Comparison of ENCODE assay signal across 8 cellular contexts in the genomic region with DNA sequence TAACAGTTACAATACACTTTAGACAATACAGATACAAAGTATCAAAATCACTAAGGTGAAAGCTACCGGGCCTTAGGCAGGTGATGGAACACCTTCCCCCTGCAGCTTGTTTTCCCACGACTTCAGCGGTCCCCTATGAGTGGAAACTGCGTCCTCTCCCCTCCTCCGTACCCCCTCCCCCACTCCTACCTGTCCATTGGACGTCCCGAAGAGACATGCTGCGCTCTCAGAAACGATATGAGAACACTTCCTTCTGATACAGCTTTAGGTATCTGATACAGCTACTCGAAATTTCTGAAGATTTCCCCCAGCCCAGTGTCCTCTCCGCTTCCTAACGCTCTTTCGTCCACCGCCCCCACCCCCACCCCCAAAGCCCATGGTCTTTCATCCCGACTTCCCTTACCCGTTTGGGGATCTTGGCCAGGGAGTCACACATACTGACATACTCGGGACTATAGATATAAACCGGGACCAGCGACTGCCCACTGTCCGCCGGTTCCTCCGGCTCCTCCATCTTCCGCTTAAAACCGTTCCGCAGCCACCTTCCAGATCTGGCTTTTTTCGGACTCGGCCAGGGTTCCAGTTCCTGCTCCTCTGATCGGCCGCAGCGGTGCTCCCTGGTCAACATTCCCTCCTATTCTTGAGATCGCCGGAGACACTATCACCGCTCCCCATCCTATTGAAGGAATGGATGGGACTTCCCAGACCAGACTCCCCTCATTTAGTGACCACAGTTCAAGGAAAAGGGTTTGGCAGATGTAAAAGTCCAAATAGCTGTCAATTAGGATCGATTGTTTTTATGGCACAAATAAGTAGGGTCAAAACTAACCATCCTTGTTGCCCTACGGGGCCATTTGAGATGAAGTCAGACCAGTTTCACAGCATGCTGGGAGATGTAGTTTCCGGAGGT. TPM values are rescaled to one million over a fixed set of nuclear protein-coding genes. Genes with fewer than 3 reads are reported as not detected.
DNase-seq lines count a peak whose midpoint lies in the region; ATAC-seq and TF ChIP-seq lines count a peak whose summit lies in the region.

A gene (minus strand): TSS at position 596 of the 910 bp plus-strand sequence. CDS start 82 bp downstream, at position 514.

- intact Hi-C loops in lower lobe of right lung (cut with DNase I) = no loop called here

- H3K4me1 ChIP-seq in lower lobe of right lung = peaks cover 6% of the 10 kb centered on the region

- peak; percentile 98 for ATAC-seq in GM19452 (IDR thresholded peaks at IDR 0.05; ENCODE audit: unreplicated experiment)
- ATAC-seq in HG03558 (IDR thresholded peaks at IDR 0.05; ENCODE audit: extremely low read depth, unreplicated experiment) = peak; percentile 88
- peak; percentile 89 to 95 for ATAC-seq in lower lobe of right lung

- H3K4me3 ChIP-seq in lower lobe of right lung = peak within 1 kb of the TSS; percentile 65

- no peaks in the 10 kb centered on the region for H3K9me3 ChIP-seq in lower lobe of right lung

- TF ChIP-seq CTCF in lower lobe of right lung (IDR thresholded peaks at IDR 0.05) = no peak

- H3K27me3 ChIP-seq in lower lobe of right lung (ENCODE audit: low read depth) = no peaks in the 10 kb centered on the region

- H3K36me3 ChIP-seq in lower lobe of right lung = peaks cover 20% of the 10 kb centered on the region

- DNase-seq in COLO668 (lab: John Stamatoyannopoulos, UW; ENCODE audit: unreplicated experiment) (peak; percentile 75), NCI-H526 (lab: John Stamatoyannopoulos, UW) (peak; percentile 74 to 76), lower lobe of right lung (peak; percentile 75)
- peak; percentile 24 for DNase-seq in activated CD4-positive, alpha-beta T cell treated with anti-CD3 and anti-CD28 coated beads, Interleukin-2, amount 50 U/mL, for 1 hour
- peak; percentile 9 for DNase-seq in effector CD4-positive, alpha-beta T cell
- DNase-seq in stimulated activated CD8-positive, alpha-beta memory T cell treated with anti-CD3 and anti-CD28 coated beads, Interleukin-12 subunit alpha, Interleukin-12 subunit beta, amount 100 ng/mL, for 24 hours (ENCODE audit: extremely low read depth) = peak; percentile 7

- H3K27ac ChIP-seq in lower lobe of right lung = peak within 1 kb of the TSS; percentile 73

RNA-seq across cellular contexts. Expression of the gene that starts here (rescaled TPM):
- 26.9 TPM for total RNA-seq in lower lobe of right lung

Comparison
In these comparisons a context has a peak if more than half of its experiments do, and no peak if none do; other contexts are left out.
1. Peak in every context shown above with its lines: DNase-seq, ATAC-seq, H3K4me3 ChIP-seq and H3K27ac ChIP-seq.
2. DNase-seq: peak in every context shown above with its lines; median percentile 75 in COLO668; 75 in NCI-H526; 75 in lower lobe of right lung; 24 in activated CD4-positive, alpha-beta T cell treated with anti-CD3 and anti-CD28 coated beads, Interleukin-2, amount 50 U/mL, for 1 hour; 9 in effector CD4-positive, alpha-beta T cell; 7 in stimulated activated CD8-positive, alpha-beta memory T cell treated with anti-CD3 and anti-CD28 coated beads, Interleukin-12 subunit alpha, Interleukin-12 subunit beta, amount 100 ng/mL, for 24 hours.